ENCODE assay signal across 22 cellular contexts in the genomic region with DNA sequence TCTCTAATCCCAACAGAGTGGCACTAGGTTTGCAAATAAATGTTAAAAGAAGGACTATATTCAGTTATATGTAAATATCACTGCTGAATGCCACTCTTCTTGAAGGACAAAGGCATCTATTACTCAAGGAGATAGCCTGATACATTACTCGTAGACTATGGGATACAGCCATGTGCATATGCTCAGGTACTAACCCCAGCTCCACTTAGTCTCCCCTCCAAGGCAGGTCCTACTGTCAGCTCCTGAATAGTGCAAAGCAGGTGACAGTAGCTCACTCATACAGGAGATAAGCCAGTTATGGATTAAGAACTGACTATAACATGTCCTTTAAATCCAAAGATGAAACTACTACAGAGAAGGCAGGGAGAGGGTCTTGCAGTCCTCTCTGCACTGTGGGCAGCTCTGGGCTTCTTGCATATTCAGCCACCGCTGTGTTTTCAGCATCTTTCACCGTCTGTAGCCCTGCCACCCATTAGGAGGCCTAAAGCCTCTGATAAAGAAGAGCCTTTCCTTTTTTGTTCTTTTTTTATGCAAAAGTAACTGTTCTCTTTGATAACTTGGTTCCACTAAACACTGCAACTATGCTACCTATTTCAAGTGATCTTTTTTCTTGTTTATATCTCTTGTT.
DNase-seq lines count a peak whose midpoint lies in the region; ATAC-seq and TF ChIP-seq lines count a peak whose summit lies in the region.
"Had no signal": no experiment of that assay in that cellular context is flagged by ENCODE, and none has a peak within 500 bp of the region (broad histone marks: within the 10 kb centered on the region; RNA-seq: fewer than 3 reads in every experiment).

No MANE protein-coding gene starts in this region.

- H3K36me3 Mint-ChIP-seq in WTC11: no peaks in the 10 kb centered on the region
- H3K36me3 Mint-ChIP-seq in stimulated activated memory B cell treated with anti-CD40 and anti-IgM and Interleukin-4, amounts not matched to agents 10 μg/mL and 1 μg/mL and 100 μg/mL, for 72 hours: no peaks in the 10 kb centered on the region
- H3K36me3 Mint-ChIP-seq: CD14-positive monocyte; CD8-positive, alpha-beta memory T cell had no signal

- H3K4me2 ChIP-seq in SK-N-SH: no peak overlapping the region
- H3K4me2 ChIP-seq: A549; BLaER1 treated with 17β-estradiol and CSF1 and Interleukin-3, amounts not matched to agents 10 nM and 100 nM had no signal

- no peaks in the 10 kb centered on the region for H3F3A ChIP-seq in SK-N-SH (replicated peaks; ENCODE audit: insufficient read depth)

- no peak overlapping the region for H3K27ac Mint-ChIP-seq in WTC11
- H3K27ac Mint-ChIP-seq in stimulated activated memory B cell treated with anti-CD40 and anti-IgM and Interleukin-4, amounts not matched to agents 10 μg/mL and 1 μg/mL and 100 μg/mL, for 72 hours: no peak overlapping the region
- H3K27ac Mint-ChIP-seq: CD14-positive monocyte; CD4-positive, alpha-beta T cell; CD8-positive, alpha-beta memory T cell; H9 had no signal

- H3K9me2 ChIP-seq in SK-N-SH: no peaks in the 10 kb centered on the region

- H3K79me2 ChIP-seq in SK-N-SH (ENCODE audit: insufficient read depth): no peaks in the 10 kb centered on the region

- peaks cover under 1% of the 10 kb centered on the region; the same call in 1 of the 2 replicates for H3K27me3 Mint-ChIP-seq in WTC11 (ENCODE audit: low read depth)
- H3K27me3 Mint-ChIP-seq in stimulated activated memory B cell treated with anti-CD40 and anti-IgM and Interleukin-4, amounts not matched to agents 10 μg/mL and 1 μg/mL and 100 μg/mL, for 72 hours: no peaks in the 10 kb centered on the region

- H3K9me3 ChIP-seq in iPS-18a (ENCODE audit: control insufficient read depth, low read depth, low read length) (no peaks in the 10 kb centered on the region), SK-N-SH (no peaks in the 10 kb centered on the region)
- H3K9me3 ChIP-seq: A549, BE2C had no signal

- H3K4me3 ChIP-seq in H7 (ENCODE audit: insufficient read depth, low read depth, low read length): no peak overlapping the region
- H3K4me3 ChIP-seq in iPS-18a (ENCODE audit: low read length): peak overlapping the region; percentile 16
- no peak overlapping the region for H3K4me3 ChIP-seq in SK-N-SH (ENCODE audit: low read depth in 2 of 2, low read length in 1 of 2)
- H3K4me3 ChIP-seq: A549; BLaER1 treated with 17β-estradiol and CSF1 and Interleukin-3, amounts not matched to agents 10 nM and 100 nM had no signal

- DNase-seq in H7 (peak; percentile 29), WTC11 (ENCODE audit: low spot score) (no peak), DMS79 treated with DMSO at 0.1 percent for 48 hours (lab: John Stamatoyannopoulos, UW) (no peak), SK-N-SH (no peak)
- DNase-seq: 8988T; ACHN; AML-193; BE2C; CD4-positive, alpha-beta T cell; CD8-positive, alpha-beta memory T cell; DMS 273 treated with DMSO at 0.1 percent for 48 hours; DMS79; GF-D8; GOT3; H9 had no signal

- no peak overlapping the region for H3K4me3 Mint-ChIP-seq in WTC11
- no peak overlapping the region for H3K4me3 Mint-ChIP-seq in stimulated activated memory B cell treated with anti-CD40 and anti-IgM and Interleukin-4, amounts not matched to agents 10 μg/mL and 1 μg/mL and 100 μg/mL, for 72 hours
- H3K4me3 Mint-ChIP-seq: CD14-positive monocyte; CD4-positive, alpha-beta T cell; CD8-positive, alpha-beta memory T cell; H9 had no signal

- H3K36me3 ChIP-seq in H7 (replicated peaks; ENCODE audit: control insufficient read depth, insufficient read depth, low read length) (no peaks in the 10 kb centered on the region), iPS-18a (ENCODE audit: control insufficient read depth, low read depth, low read length) (no peaks in the 10 kb centered on the region), SK-N-SH (replicated peaks in 1 of 2; ENCODE audit: control insufficient read depth in 1 of 2, insufficient read depth in 2 of 2, low read length in 1 of 2) (no peaks in the 10 kb centered on the region)
- H3K36me3 ChIP-seq: BE2C; BLaER1 treated with 17β-estradiol and CSF1 and Interleukin-3, amounts not matched to agents 10 nM and 100 nM had no signal

- H3K9me3 Mint-ChIP-seq in WTC11: peaks cover 6% of the 10 kb centered on the region
- H3K9me3 Mint-ChIP-seq in stimulated activated memory B cell treated with anti-CD40 and anti-IgM and Interleukin-4, amounts not matched to agents 10 μg/mL and 1 μg/mL and 100 μg/mL, for 72 hours: no peaks in the 10 kb centered on the region

- CTCF ChIA-PET in WTC11 (lab: Charles Lee): no interaction called here
- CTCF ChIA-PET in SK-N-SH (lab: Yijun Ruan, JAX): no interaction called here

- TF ChIP-seq CTCF in WTC11 (IDR thresholded peaks at IDR 0.05) (no peak), SK-N-SH (IDR thresholded peaks at IDR 0.05) (no peak)

- TF ChIP-seq EP300 in SK-N-SH (IDR thresholded peaks at IDR 0.05; ENCODE audit: borderline replicate concordance in 1 of 2, low read depth in 1 of 2, low read length in 1 of 2): no peak

- 4% methylated on average over 3 of the region's 3 CpGs for WGBS in SK-N-SH (ENCODE audit: low lambda C conversion rate)

- H4K20me1 ChIP-seq in SK-N-SH (ENCODE audit: insufficient read depth): no peaks in the 10 kb centered on the region
- H4K20me1 ChIP-seq: BLaER1 treated with 17β-estradiol and CSF1 and Interleukin-3, amounts not matched to agents 10 nM and 100 nM had no signal

- H3K27me3 ChIP-seq in H7 (ENCODE audit: control insufficient read depth, insufficient read depth, low read length): no peaks in the 10 kb centered on the region
- H3K27me3 ChIP-seq in iPS-18a (ENCODE audit: control insufficient read depth, insufficient read depth, low read length): peaks cover 7% of the 10 kb centered on the region
- H3K27me3 ChIP-seq in SK-N-SH (ENCODE audit: insufficient read depth): no peaks in the 10 kb centered on the region
- H3K27me3 ChIP-seq: BE2C; BLaER1 treated with 17β-estradiol and CSF1 and Interleukin-3, amounts not matched to agents 10 nM and 100 nM had no signal

- POLR2A ChIA-PET in WTC11 (lab: Charles Lee): no interaction called here
- POLR2A ChIA-PET in SK-N-SH (lab: Yijun Ruan, JAX): no interaction called here

- H3K27ac ChIP-seq in iPS-18a (ENCODE audit: low read length) (no peak overlapping the region), SK-N-SH (ENCODE audit: low read depth in 2 of 2, low read length in 1 of 2) (no peak overlapping the region)
- H3K27ac ChIP-seq: A549; BLaER1 treated with 17β-estradiol and CSF1 and Interleukin-3, amounts not matched to agents 10 nM and 100 nM had no signal

- H2AFZ ChIP-seq in SK-N-SH (ENCODE audit: low read depth): no peak overlapping the region

- no peak for TF ChIP-seq RAD21 in SK-N-SH (IDR thresholded peaks at IDR 0.05; ENCODE audit: low read length)

- no peak overlapping the region for H3K9ac ChIP-seq in iPS-18a (ENCODE audit: low read length)
- no peak overlapping the region for H3K9ac ChIP-seq in SK-N-SH
- H3K9ac ChIP-seq: BLaER1 treated with 17β-estradiol and CSF1 and Interleukin-3, amounts not matched to agents 10 nM and 100 nM had no signal

- peak; percentile 74 for ATAC-seq in WTC11
- ATAC-seq in stimulated activated memory B cell treated with anti-CD40 and anti-IgM and Interleukin-4, amounts not matched to agents 10 μg/mL and 1 μg/mL and 100 μg/mL, for 72 hours: peak; percentile 45
- no peak for ATAC-seq in GM21619 (IDR thresholded peaks at IDR 0.05; ENCODE audit: unreplicated experiment)
- ATAC-seq: A549, HCT116 had no signal

- peaks cover 29% of the 10 kb centered on the region for H3K4me1 ChIP-seq in iPS-18a (ENCODE audit: control insufficient read depth, low read depth, low read length)
- H3K4me1 ChIP-seq in SK-N-SH (ENCODE audit: control insufficient read depth in 1 of 2, insufficient read depth in 2 of 2, low read depth in 1 of 2, low read length in 1 of 2): no peaks in the 10 kb centered on the region
- H3K4me1 ChIP-seq: A549; BE2C; BLaER1 treated with 17β-estradiol and CSF1 and Interleukin-3, amounts not matched to agents 10 nM and 100 nM had no signal

- peaks cover 32% of the 10 kb centered on the region for H3K4me1 Mint-ChIP-seq in WTC11
- H3K4me1 Mint-ChIP-seq in stimulated activated memory B cell treated with anti-CD40 and anti-IgM and Interleukin-4, amounts not matched to agents 10 μg/mL and 1 μg/mL and 100 μg/mL, for 72 hours: no peaks in the 10 kb centered on the region
- H3K4me1 Mint-ChIP-seq: CD14-positive monocyte; CD8-positive, alpha-beta memory T cell had no signal

TF ChIP-seq in WTC11, 78 proteins besides CTCF, POLR2A, EP300 and RAD21 (continues in another document):
- no peak for TF ChIP-seq SP1 (CRISPR knock-in tag; conservative IDR thresholded peaks at IDR 0.05)
- TF ChIP-seq, protein P1, sequence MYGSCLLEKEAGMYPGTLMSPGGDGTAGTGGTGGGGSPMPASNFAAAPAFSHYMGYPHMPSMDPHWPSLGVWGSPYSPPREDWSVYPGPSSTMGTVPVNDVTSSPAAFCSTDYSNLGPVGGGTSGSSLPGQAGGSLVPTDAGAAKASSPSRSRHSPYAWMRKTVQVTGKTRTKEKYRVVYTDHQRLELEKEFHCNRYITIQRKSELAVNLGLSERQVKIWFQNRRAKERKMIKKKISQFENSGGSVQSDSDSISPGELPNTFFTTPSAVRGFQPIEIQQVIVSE (CRISPR knock-in tag; IDR thresholded peaks at IDR 0.05; ENCODE audit: borderline replicate concordance): no peak
- TF ChIP-seq GTF2I (CRISPR knock-in tag; conservative IDR thresholded peaks at IDR 0.05): no peak
- no peak for TF ChIP-seq HMGA2 (CRISPR knock-in tag; IDR thresholded peaks at IDR 0.05)

TF ChIP-seq in SK-N-SH, 30 proteins besides CTCF, POLR2A, EP300 and RAD21 (continues in another document):
- TF ChIP-seq, protein P2, sequence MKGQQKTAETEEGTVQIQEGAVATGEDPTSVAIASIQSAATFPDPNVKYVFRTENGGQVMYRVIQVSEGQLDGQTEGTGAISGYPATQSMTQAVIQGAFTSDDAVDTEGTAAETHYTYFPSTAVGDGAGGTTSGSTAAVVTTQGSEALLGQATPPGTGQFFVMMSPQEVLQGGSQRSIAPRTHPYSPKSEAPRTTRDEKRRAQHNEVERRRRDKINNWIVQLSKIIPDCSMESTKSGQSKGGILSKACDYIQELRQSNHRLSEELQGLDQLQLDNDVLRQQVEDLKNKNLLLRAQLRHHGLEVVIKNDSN (IDR thresholded peaks at IDR 0.05; ENCODE audit: borderline replicate concordance, low read depth): no peak
- TF ChIP-seq, protein P3, sequence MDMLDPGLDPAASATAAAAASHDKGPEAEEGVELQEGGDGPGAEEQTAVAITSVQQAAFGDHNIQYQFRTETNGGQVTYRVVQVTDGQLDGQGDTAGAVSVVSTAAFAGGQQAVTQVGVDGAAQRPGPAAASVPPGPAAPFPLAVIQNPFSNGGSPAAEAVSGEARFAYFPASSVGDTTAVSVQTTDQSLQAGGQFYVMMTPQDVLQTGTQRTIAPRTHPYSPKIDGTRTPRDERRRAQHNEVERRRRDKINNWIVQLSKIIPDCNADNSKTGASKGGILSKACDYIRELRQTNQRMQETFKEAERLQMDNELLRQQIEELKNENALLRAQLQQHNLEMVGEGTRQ (IDR thresholded peaks at IDR 0.05; ENCODE audit: borderline replicate concordance, low read depth, low read length): no peak
